In the genomic region with DNA sequence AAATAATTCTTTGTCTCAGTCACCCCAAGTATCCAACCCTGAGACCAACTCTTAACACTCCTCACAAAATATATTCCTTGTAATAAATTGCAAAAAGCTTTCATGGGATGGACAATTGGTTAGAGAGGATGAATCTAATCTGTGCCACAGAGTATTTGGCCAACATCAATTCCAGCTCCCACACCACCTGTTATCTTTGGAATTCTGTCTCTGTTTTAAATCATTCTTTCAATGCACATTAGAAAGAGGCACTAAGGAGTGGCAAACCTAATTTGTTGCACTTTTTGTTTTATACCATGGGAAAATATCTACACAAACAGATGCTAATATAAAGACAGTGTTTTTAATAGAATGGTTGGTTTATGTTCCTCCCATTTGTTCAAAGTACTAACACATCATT, we compare ENCODE assay signal across 22 cellular contexts.
"Had no signal": no experiment of that assay in that cellular context is flagged by ENCODE, and none has a peak within 500 bp of the region (broad histone marks: within the 10 kb centered on the region; RNA-seq: fewer than 3 reads in every experiment).

No MANE protein-coding gene starts in this region.

- H3K36me3 ChIP-seq: colonic mucosa, lower lobe of right lung had no signal

- DNase-seq: colonic mucosa; cortex of kidney; effector CD8-positive, alpha-beta T cell; effector memory CD8-positive, alpha-beta T cell; endodermal cell; erythroblast; esophagus squamous epithelium; foreskin fibroblast; gastrocnemius medialis; glutamatergic neuron; head of caudate nucleus; heart right ventricle; hippocampal formation; left cardiac atrium; left lung; left ventricle myocardium superior; lower lobe of right lung; mesenchymal stem cell; midbrain; naive thymus-derived CD4-positive, alpha-beta T cell had no signal

- H3K27ac ChIP-seq: colonic mucosa, epithelial cell of prostate, esophagus squamous epithelium, gastrocnemius medialis, heart right ventricle, left lung, lower lobe of right lung had no signal

- H3K27me3 ChIP-seq: colonic mucosa, esophagus squamous epithelium, gastrocnemius medialis, heart right ventricle, left lung had no signal

- H3K4me1 ChIP-seq: colonic mucosa, esophagus squamous epithelium, gastrocnemius medialis, left lung, lower lobe of right lung had no signal

- ATAC-seq: effector memory CD8-positive, alpha-beta T cell; esophagus mucosa; gastrocnemius medialis; heart right ventricle; left cardiac atrium; left lung; left ventricle myocardium superior; lower lobe of right lung; naive thymus-derived CD4-positive, alpha-beta T cell had no signal

- H3K9me3 ChIP-seq: colonic mucosa, esophagus squamous epithelium, gastrocnemius medialis, left lung, lower lobe of right lung had no signal

- H3K4me3 ChIP-seq: colonic mucosa, esophagus squamous epithelium, gastrocnemius medialis, heart right ventricle, left lung, lower lobe of right lung had no signal
